ENCODE assay signal across 24 cellular contexts in the genomic region with DNA sequence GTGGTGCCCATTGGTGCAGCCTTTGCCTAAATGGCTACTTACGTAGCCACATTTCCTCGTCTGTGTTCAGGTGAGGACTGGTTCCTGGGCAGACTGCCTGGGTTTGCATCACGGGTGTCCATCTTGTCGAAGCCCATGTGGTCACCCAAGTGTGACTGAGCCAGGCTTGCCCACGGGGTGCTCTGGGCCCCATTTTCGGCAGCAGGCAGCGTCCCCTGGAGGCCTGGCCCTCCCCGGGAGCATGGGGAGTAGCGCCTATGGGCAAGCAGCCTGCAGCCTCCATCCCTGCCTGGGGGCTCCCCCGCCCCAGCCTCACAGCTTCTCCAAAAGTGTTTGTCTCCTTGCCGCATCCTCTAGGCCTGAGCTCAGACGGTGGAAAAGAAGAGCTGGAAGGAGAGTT. TPM values are rescaled to one million over a fixed set of nuclear protein-coding genes. Genes with fewer than 3 reads are reported as not detected.
DNase-seq lines count a peak whose midpoint lies in the region; ATAC-seq, FAIRE-seq and TF ChIP-seq lines count a peak whose summit lies in the region.
"Had no signal": no experiment of that assay in that cellular context is flagged by ENCODE, and none has a peak within 500 bp of the region (broad histone marks: within the 10 kb centered on the region; RNA-seq: fewer than 3 reads in every experiment).

No MANE protein-coding gene starts in this region.

- intact Hi-C loops in activated naive CD4-positive, alpha-beta T cell treated with anti-CD3 and anti-CD28 coated beads for 36 hours (cut with micrococcal nuclease): no loop called here
- intact Hi-C loops in endothelial cell of umbilical vein (cut with micrococcal nuclease): loop anchor here (1.0 to 2.0 kb wide), 4 partner anchors 9 to 41 kb away; no protein-coding TSS in a partner anchor

- no peak overlapping the region for H2AFZ ChIP-seq in endothelial cell of umbilical vein (ENCODE audit: low read depth, low read length)
- peak overlapping the region; percentile 38 for H2AFZ ChIP-seq in trophoblast cell (ENCODE audit: insufficient read depth, low read length, poor library complexity)

- dilution Hi-C loops in endothelial cell of umbilical vein (cut with MboI; ENCODE audit: extremely low pct_ligation_motif_present, low sequenced_read_pairs): no loop called here

- TF ChIP-seq POLR2A in endothelial cell of umbilical vein (IDR thresholded peaks at IDR 0.05; ENCODE audit: low read depth, low read length) (no peak), tibial nerve (IDR thresholded peaks at IDR 0.05) (no peak)

- POLR2A ChIA-PET in endothelial cell of umbilical vein (lab: Charles Lee): no interaction called here

- peak overlapping the region; percentile 87 for H2AK5ac ChIP-seq in trophoblast cell (ENCODE audit: low read length)

- H3K36me3 Mint-ChIP-seq in activated naive CD4-positive, alpha-beta T cell treated with anti-CD3 and anti-CD28 coated beads, Interleukin-2, amount 10 ng/mL, durations not matched to agents 7 days and 5 days: no peaks in the 10 kb centered on the region
- no peaks in the 10 kb centered on the region for H3K36me3 Mint-ChIP-seq in activated naive CD4-positive, alpha-beta T cell treated with anti-CD3 and anti-CD28 coated beads for 36 hours (ENCODE audit: low read depth)
- H3K36me3 Mint-ChIP-seq: CD8-positive, alpha-beta T cell; memory B cell; naive B cell had no signal

- H3K18ac ChIP-seq in trophoblast cell (ENCODE audit: low read length): peak overlapping the region; percentile 34

- peak overlapping the region; percentile 62 for H2BK5ac ChIP-seq in trophoblast cell (ENCODE audit: low read depth, low read length, poor library complexity)

- H3K9me3 Mint-ChIP-seq in activated naive CD4-positive, alpha-beta T cell treated with anti-CD3 and anti-CD28 coated beads, Interleukin-2, amount 10 ng/mL, durations not matched to agents 7 days and 5 days: no peaks in the 10 kb centered on the region
- no peaks in the 10 kb centered on the region for H3K9me3 Mint-ChIP-seq in activated naive CD4-positive, alpha-beta T cell treated with anti-CD3 and anti-CD28 coated beads for 36 hours
- H3K9me3 Mint-ChIP-seq: CD8-positive, alpha-beta T cell; memory B cell; T-helper 1 cell treated with Interleukin-12 subunit alpha and Interleukin-12 subunit beta and Interleukin-4 antibody, amounts not matched to agents 30 μg/mL and 1 μg/mL, for 36 hours had no signal

- TF ChIP-seq CTCF in endothelial cell of umbilical vein (IDR thresholded peaks at IDR 0.05; ENCODE audit: extremely low read depth in 1 of 2, insufficient read depth in 1 of 2, low read depth in 1 of 2, low read length in 2 of 2): no peak
- no peak for TF ChIP-seq CTCF in tibial nerve (IDR thresholded peaks at IDR 0.05)

- H4K91ac ChIP-seq in trophoblast cell (ENCODE audit: low read depth, low read length): peak overlapping the region; percentile 68

- H3K4me3 Mint-ChIP-seq in activated naive CD4-positive, alpha-beta T cell treated with anti-CD3 and anti-CD28 coated beads, Interleukin-2, amount 10 ng/mL, durations not matched to agents 7 days and 5 days: no peak overlapping the region
- H3K4me3 Mint-ChIP-seq in activated naive CD4-positive, alpha-beta T cell treated with anti-CD3 and anti-CD28 coated beads for 36 hours: no peak overlapping the region
- H3K4me3 Mint-ChIP-seq: CD8-positive, alpha-beta T cell; memory B cell; naive B cell; T-helper 1 cell treated with Interleukin-12 subunit alpha and Interleukin-12 subunit beta and Interleukin-4 antibody, amounts not matched to agents 30 μg/mL and 1 μg/mL, for 36 hours had no signal

- H3K9me3 ChIP-seq in endothelial cell of umbilical vein (replicated peaks; ENCODE audit: control insufficient read depth, insufficient read depth, low read length) (no peaks in the 10 kb centered on the region), trophoblast cell (ENCODE audit: insufficient read depth, low read depth, low read length) (no peaks in the 10 kb centered on the region), tibial nerve (no peaks in the 10 kb centered on the region)
- H3K9me3 ChIP-seq: MG63 had no signal

- no peaks in the 10 kb centered on the region for H4K20me1 ChIP-seq in endothelial cell of umbilical vein (replicated peaks; ENCODE audit: control insufficient read depth, extremely low read depth, insufficient read depth, low read length)

- H3K4me1 ChIP-seq in endothelial cell of umbilical vein (ENCODE audit: control insufficient read depth, extremely low read depth, insufficient read depth, low read length) (peaks cover 9% of the 10 kb centered on the region), trophoblast cell (ENCODE audit: control insufficient read depth in 1 of 2, insufficient read depth in 2 of 2, low read length in 2 of 2) (peaks cover 14 to 32% of the 10 kb centered on the region in 2 experiments), tibial nerve (peaks cover 0 to 54% (median 7%) of the 10 kb centered on the region in 4 donors)

- no peak for TF ChIP-seq EP300 in tibial nerve (IDR thresholded peaks at IDR 0.05)

- CTCF ChIA-PET in activated naive CD4-positive, alpha-beta T cell treated with anti-CD3 and anti-CD28 coated beads, Interleukin-2, amount 10 ng/mL, durations not matched to agents 7 days and 5 days (lab: Charles Lee): interaction anchor here (1.1 to 1.6 kb wide), 2 partner anchors 10 to 62 kb away, joined by 4 read pairs; no protein-coding TSS in a partner anchor
- CTCF ChIA-PET in activated naive CD4-positive, alpha-beta T cell treated with anti-CD3 and anti-CD28 coated beads for 36 hours (lab: Charles Lee): interaction anchor here (1.2 kb wide), 1 partner anchor 205 kb away, joined by 4 read pairs; no protein-coding TSS in a partner anchor
- CTCF ChIA-PET in endothelial cell of umbilical vein (lab: Charles Lee): interaction anchor here (1.2 to 4.3 kb wide), 7 partner anchors 9 to 224 kb away, joined by 3 to 37 read pairs (median 7); no protein-coding TSS in a partner anchor

- H3K4me1 Mint-ChIP-seq in activated naive CD4-positive, alpha-beta T cell treated with anti-CD3 and anti-CD28 coated beads, Interleukin-2, amount 10 ng/mL, durations not matched to agents 7 days and 5 days: no peaks in the 10 kb centered on the region
- no peaks in the 10 kb centered on the region for H3K4me1 Mint-ChIP-seq in activated naive CD4-positive, alpha-beta T cell treated with anti-CD3 and anti-CD28 coated beads for 36 hours (ENCODE audit: low read depth)
- H3K4me1 Mint-ChIP-seq: memory B cell, naive B cell had no signal

- peaks cover 9% of the 10 kb centered on the region for H3K27me3 Mint-ChIP-seq in activated naive CD4-positive, alpha-beta T cell treated with anti-CD3 and anti-CD28 coated beads, Interleukin-2, amount 10 ng/mL, durations not matched to agents 7 days and 5 days
- no peaks in the 10 kb centered on the region for H3K27me3 Mint-ChIP-seq in activated naive CD4-positive, alpha-beta T cell treated with anti-CD3 and anti-CD28 coated beads for 36 hours (ENCODE audit: low read depth)

- H2BK12ac ChIP-seq in trophoblast cell (ENCODE audit: low read length): peak overlapping the region; percentile 92

- DNase-seq in activated naive CD4-positive, alpha-beta T cell treated with anti-CD3 and anti-CD28 coated beads, Interleukin-2, amount 10 ng/mL, durations not matched to agents 7 days and 5 days: peak; percentile 16
- DNase-seq in activated naive CD4-positive, alpha-beta T cell treated with anti-CD3 and anti-CD28 coated beads for 36 hours: no peak
- no peak for DNase-seq in endothelial cell of umbilical vein (ENCODE audit: low read depth, low spot score)
- DNase-seq in trophoblast cell: no peak
- no peak for DNase-seq in tibial nerve (ENCODE audit: low spot score in 2 of 2)
- DNase-seq in stimulated activated CD4-positive, alpha-beta T cell treated with anti-CD3 and anti-CD28 coated beads, Interleukin-4, amount 100 ng/mL, for 4 hours: no peak
- DNase-seq in activated CD4-positive, alpha-beta T cell treated with anti-CD3 and anti-CD28 coated beads for 4 hours: no peak
- DNase-seq: activated CD4-positive, alpha-beta T cell treated with anti-CD3 and anti-CD28 coated beads, Interleukin-2, amount 50 U/mL, for 1 hour; activated CD8-positive, alpha-beta memory T cell treated with anti-CD3 and anti-CD28 coated beads, Interleukin-2, amount 50 U/mL, for 48 hours; activated effector memory CD4-positive, alpha-beta T cell treated with anti-CD3 and anti-CD28 coated beads, Interleukin-2, amount 50 U/mL, for 16 hours; AML-193; CD8-positive, alpha-beta T cell; foreskin melanocyte; GDM1; naive B cell had no signal

- H3K14ac ChIP-seq in trophoblast cell (ENCODE audit: low read length): peak overlapping the region; percentile 88

- H3K4me2 ChIP-seq in endothelial cell of umbilical vein (ENCODE audit: insufficient read depth, low read length) (no peak overlapping the region), trophoblast cell (ENCODE audit: low read length) (no peak overlapping the region)

- BruUV-seq in endothelial cell of umbilical vein (replicated peaks; lab: Mats Ljungman, UMichigan): no TSS peak

- no peak overlapping the region for H3K23ac ChIP-seq in trophoblast cell (ENCODE audit: low read length)

- H3K27me3 ChIP-seq in endothelial cell of umbilical vein (ENCODE audit: control insufficient read depth in 2 of 2, insufficient read depth in 2 of 2, low read length in 2 of 2): no peaks in the 10 kb centered on the region
- no peaks in the 10 kb centered on the region for H3K27me3 ChIP-seq in trophoblast cell (ENCODE audit: insufficient read depth, low read length)
- H3K27me3 ChIP-seq in tibial nerve: no peaks in the 10 kb centered on the region
- H3K27me3 ChIP-seq: cardiac muscle cell, MG63 had no signal

- H3K9ac ChIP-seq in endothelial cell of umbilical vein (replicated peaks; ENCODE audit: extremely low read depth, insufficient read depth, low read length) (no peak overlapping the region), trophoblast cell (ENCODE audit: low read length) (no peak overlapping the region)

- no peak overlapping the region for H4K12ac ChIP-seq in trophoblast cell (ENCODE audit: low read depth, low read length)

- H4K8ac ChIP-seq in trophoblast cell (ENCODE audit: low read depth, low read length): peak overlapping the region; percentile 15

- H3K27ac Mint-ChIP-seq in activated naive CD4-positive, alpha-beta T cell treated with anti-CD3 and anti-CD28 coated beads, Interleukin-2, amount 10 ng/mL, durations not matched to agents 7 days and 5 days: no peak overlapping the region
- H3K27ac Mint-ChIP-seq in activated naive CD4-positive, alpha-beta T cell treated with anti-CD3 and anti-CD28 coated beads for 36 hours: no peak overlapping the region
- H3K27ac Mint-ChIP-seq: CD8-positive, alpha-beta T cell; memory B cell; naive B cell; T-helper 1 cell treated with Interleukin-12 subunit alpha and Interleukin-12 subunit beta and Interleukin-4 antibody, amounts not matched to agents 30 μg/mL and 1 μg/mL, for 36 hours had no signal

- no CpG with 5 or more reads among the region's 12 CpGs for WGBS in trophoblast cell (ENCODE audit: extremely low coverage, insufficient coverage, insufficient read length)
- 79 to 80% methylated on average over 9 of the region's 12 CpGs for WGBS in tibial nerve, 2 donors

- ATAC-seq in GM21825 (IDR thresholded peaks at IDR 0.05; ENCODE audit: unreplicated experiment): no peak
- ATAC-seq: CD8-positive, alpha-beta T cell had no signal

- H3K4me3 ChIP-seq in endothelial cell of umbilical vein (replicated peaks in 1 of 3; ENCODE audit: insufficient read depth in 1 of 3, low read depth in 1 of 3, low read length in 3 of 3) (no peak overlapping the region), trophoblast cell (ENCODE audit: low read depth, low read length) (no peak overlapping the region), tibial nerve (no peak overlapping the region)
- H3K4me3 ChIP-seq: cardiac muscle cell, MG63 had no signal

- H3K36me3 ChIP-seq in endothelial cell of umbilical vein (ENCODE audit: control insufficient read depth in 2 of 2, extremely low read depth in 1 of 2, insufficient read depth in 2 of 2, low read length in 2 of 2): peaks cover 0 to 8% of the 10 kb centered on the region in 2 experiments
- peaks cover 9 to 11% of the 10 kb centered on the region in 2 experiments for H3K36me3 ChIP-seq in trophoblast cell (ENCODE audit: control insufficient read depth in 1 of 2, insufficient read depth in 2 of 2, low read length in 2 of 2)
- peaks cover 0 to 38% (median 0%) of the 10 kb centered on the region in 3 donors for H3K36me3 ChIP-seq in tibial nerve
- H3K36me3 ChIP-seq: cardiac muscle cell, MG63 had no signal

- peak overlapping the region; percentile 46 for H3K4ac ChIP-seq in trophoblast cell (ENCODE audit: low read depth, low read length)

- H2BK120ac ChIP-seq in trophoblast cell (ENCODE audit: insufficient read depth, low read length, poor library complexity): peak overlapping the region; percentile 88

- H3K79me1 ChIP-seq in trophoblast cell (ENCODE audit: low read length): peaks cover 26% of the 10 kb centered on the region

- H3K79me2 ChIP-seq in endothelial cell of umbilical vein (ENCODE audit: control insufficient read depth, insufficient read depth, low read length) (no peaks in the 10 kb centered on the region), trophoblast cell (ENCODE audit: control insufficient read depth, insufficient read depth, low read length, poor library complexity) (no peaks in the 10 kb centered on the region)

- H3K27ac ChIP-seq in endothelial cell of umbilical vein (ENCODE audit: insufficient read depth, low read depth, low read length) (peak overlapping the region; percentile 11), trophoblast cell (ENCODE audit: low read depth, low read length) (peak overlapping the region; percentile 50), tibial nerve (peak overlapping the region in 3 of 4 donors; percentile 46 to 77 (median 65))
- H3K27ac ChIP-seq: 22Rv1, cardiac muscle cell had no signal

- no peaks in the 10 kb centered on the region for H3K9me1 ChIP-seq in endothelial cell of umbilical vein (replicated peaks; ENCODE audit: control insufficient read depth, extremely low read depth, insufficient read depth, low read length)

- FAIRE-seq in endothelial cell of umbilical vein (lab: Jason Lieb, UNC): no peak

RNA-seq across cellular contexts. Expression of gene HTRA1, which starts 42.5 kb away (rescaled TPM):
- not detected for total RNA-seq in activated naive CD4-positive, alpha-beta T cell treated with anti-CD3 and anti-CD28 coated beads for 36 hours
- total RNA-seq in endothelial cell of umbilical vein (192 and 255 TPM in 2 replicates), tibial nerve (100 to 1,000 TPM; 128 to 183 (median 173) TPM)
- 270 and 309 TPM in 2 replicates for polyA plus RNA-seq in endothelial cell of umbilical vein
- polyA plus RNA-seq in endothelial cell of umbilical vein (2011; cell fraction: cytosol; rRNA removed): 255 and 265 TPM in 2 replicates
- polyA plus RNA-seq in endothelial cell of umbilical vein (2011; cell fraction: nucleus; rRNA removed): 148 TPM in 2 replicates
- 177 and 200 TPM in 2 replicates for polyA plus RNA-seq in endothelial cell of umbilical vein (2012)
- 97.3 and 139 TPM in 2 replicates for polyA minus RNA-seq in endothelial cell of umbilical vein
- 16.6 TPM for polyA minus RNA-seq in endothelial cell of umbilical vein (2011; cell fraction: cytosol; rRNA and poly(A)+ RNA removed)
- 27.5 and 29.2 TPM in 2 replicates for polyA minus RNA-seq in endothelial cell of umbilical vein (2011; cell fraction: nucleus; rRNA and poly(A)+ RNA removed)
- 135 and 141 TPM in 2 replicates for polyA plus RNA-seq in trophoblast cell (2013)
- total RNA-seq: CD8-positive, alpha-beta T cell had no signal

RNA-seq across cellular contexts. Expression of gene ARMS2, which starts 49.4 kb away (rescaled TPM):
- total RNA-seq in activated naive CD4-positive, alpha-beta T cell treated with anti-CD3 and anti-CD28 coated beads for 36 hours: not detected
- total RNA-seq in endothelial cell of umbilical vein (not detected in 2 replicates), tibial nerve (not detected)
- not detected in 2 replicates for polyA plus RNA-seq in endothelial cell of umbilical vein
- polyA plus RNA-seq in endothelial cell of umbilical vein (2011; cell fraction: cytosol; rRNA removed): not detected in 2 replicates
- not detected in 2 replicates for polyA plus RNA-seq in endothelial cell of umbilical vein (2011; cell fraction: nucleus; rRNA removed)
- polyA plus RNA-seq in endothelial cell of umbilical vein (2012): not detected in 2 replicates
- 0.63 TPM in 1 of 2 replicates, not detected in the other for polyA minus RNA-seq in endothelial cell of umbilical vein
- not detected for polyA minus RNA-seq in endothelial cell of umbilical vein (2011; cell fraction: cytosol; rRNA and poly(A)+ RNA removed)
- polyA minus RNA-seq in endothelial cell of umbilical vein (2011; cell fraction: nucleus; rRNA and poly(A)+ RNA removed): not detected in 2 replicates
- 0.07 and 0.12 TPM in 2 replicates for polyA plus RNA-seq in trophoblast cell (2013)
- total RNA-seq: cardiac muscle cell; CD8-positive, alpha-beta T cell; NCI-H460; omental fat pad; right cardiac atrium had no signal
- polyA plus RNA-seq: cardiac muscle cell, right cardiac atrium had no signal

RNA-seq across cellular contexts. Expression of gene DMBT1, which starts 56.7 kb away (rescaled TPM):
- not detected for total RNA-seq in activated naive CD4-positive, alpha-beta T cell treated with anti-CD3 and anti-CD28 coated beads for 36 hours
- total RNA-seq in endothelial cell of umbilical vein (not detected in 2 replicates), tibial nerve (not detected)
- polyA plus RNA-seq in endothelial cell of umbilical vein: 0.01 TPM in 1 of 2 replicates, not detected in the other
- polyA plus RNA-seq in endothelial cell of umbilical vein (2011; cell fraction: cytosol; rRNA removed): 0.01 TPM in 1 of 2 replicates, not detected in the other
- polyA plus RNA-seq in endothelial cell of umbilical vein (2011; cell fraction: nucleus; rRNA removed): 0.03 TPM in 1 of 2 replicates, not detected in the other
- polyA plus RNA-seq in endothelial cell of umbilical vein (2012): not detected in 2 replicates
- 0.08 TPM in 1 of 2 replicates, not detected in the other for polyA minus RNA-seq in endothelial cell of umbilical vein
- 1.6 TPM for polyA minus RNA-seq in endothelial cell of umbilical vein (2011; cell fraction: cytosol; rRNA and poly(A)+ RNA removed)
- not detected in 2 replicates for polyA minus RNA-seq in endothelial cell of umbilical vein (2011; cell fraction: nucleus; rRNA and poly(A)+ RNA removed)
- polyA plus RNA-seq in trophoblast cell (2013): 0.07 TPM in 2 replicates
- total RNA-seq: cardiac muscle cell; CD8-positive, alpha-beta T cell had no signal
- polyA plus RNA-seq: cardiac muscle cell had no signal

Comparison
In these comparisons a context has a peak if more than half of its experiments do, and no peak if none do; other contexts are left out.
1. H3K27ac ChIP-seq: peak in every context shown above with its lines; median percentile 65 in tibial nerve; 50 in trophoblast cell; 11 in endothelial cell of umbilical vein.
2. RNA of gene HTRA1, which starts 42.5 kb away (total RNA-seq): 192 to 255 TPM in endothelial cell of umbilical vein and 128 to 183 TPM in tibial nerve; not detected in activated naive CD4-positive, alpha-beta T cell treated with anti-CD3 and anti-CD28 coated beads for 36 hours; every median in the first group is over 100 times any median in the second.